Comparison of ENCODE assay signal across 10 cellular contexts in genomic region chr3:131543714-131544113, GRCh38. TPM values are rescaled to one million over a fixed set of nuclear protein-coding genes. Genes with fewer than 3 reads are reported as not detected.
DNase-seq lines count a peak whose midpoint lies in the region; ATAC-seq and TF ChIP-seq lines count a peak whose summit lies in the region.
"Had no signal": no experiment of that assay in that cellular context is flagged by ENCODE, and none has a peak within 500 bp of the region (broad histone marks: within the 10 kb centered on the region; RNA-seq: fewer than 3 reads in every experiment).

No MANE protein-coding gene starts in this region.

- H3K9ac ChIP-seq in IMR-90 (ENCODE audit: low read depth, low read length) = no peak overlapping the region
- H3K9ac ChIP-seq in mammary epithelial cell (ENCODE audit: insufficient read depth, low read length) = no peak overlapping the region
- H3K9ac ChIP-seq in liver (ENCODE audit: low read depth in 1 of 2, low read length in 2 of 2) = no peak overlapping the region
- H3K9ac ChIP-seq: BLaER1 treated with 17β-estradiol and CSF1 and Interleukin-3, amounts not matched to agents 10 nM and 100 nM had no signal

- DNase-seq in IMR-90 (peak; percentile 84), mammary epithelial cell (peak; percentile 49), NCI-H774 (lab: John Stamatoyannopoulos, UW) (no peak), NCI-H1694 (lab: John Stamatoyannopoulos, UW) (no peak), NCI-H1417 treated with DMSO at 0.1 percent for 48 hours (lab: John Stamatoyannopoulos, UW) (no peak)
- DNase-seq in activated CD8-positive, alpha-beta memory T cell treated with anti-CD3 and anti-CD28 coated beads, Interleukin-2, amount 50 U/mL, for 48 hours = no peak
- DNase-seq: NCI-H526 treated with DMSO at 0.1 percent for 48 hours had no signal

- CTCF ChIA-PET in IMR-90 (lab: Yijun Ruan, JAX) = interaction anchor here (0.5 to 0.8 kb wide), 2 partner anchors 11 to 1017 kb away, joined by 3 read pairs; no protein-coding TSS in a partner anchor
- CTCF ChIA-PET in mammary epithelial cell (lab: Charles Lee; ENCODE audit: low non-redundant PET) = no interaction called here

- H2BK20ac ChIP-seq in IMR-90 (ENCODE audit: low read depth, low read length) = no peak overlapping the region

- H2BK5ac ChIP-seq in IMR-90 (ENCODE audit: low read depth, low read length, poor library complexity, severe bottlenecking) = no peak overlapping the region

- no peaks in the 10 kb centered on the region for H4K20me1 ChIP-seq in IMR-90 (ENCODE audit: insufficient read depth, low read length)
- no peaks in the 10 kb centered on the region for H4K20me1 ChIP-seq in mammary epithelial cell (ENCODE audit: insufficient read depth, low read length)
- H4K20me1 ChIP-seq: BLaER1 treated with 17β-estradiol and CSF1 and Interleukin-3, amounts not matched to agents 10 nM and 100 nM had no signal

- H3K9me1 ChIP-seq in IMR-90 (ENCODE audit: insufficient read depth, low read length) = no peaks in the 10 kb centered on the region; the same call in 1 of the 2 replicates

- no peak for TF ChIP-seq CTCF in 22Rv1 (IDR thresholded peaks at IDR 0.05)
- no peak for TF ChIP-seq CTCF in IMR-90 (conservative IDR thresholded peaks at IDR 0.05; ENCODE audit: low read depth, low read length)
- TF ChIP-seq CTCF in mammary epithelial cell (conservative IDR thresholded peaks at IDR 0.05 in 1 of 2, IDR thresholded peaks at IDR 0.05 in 1 of 2; ENCODE audit: extremely low read depth in 1 of 2, insufficient read depth in 1 of 2, low read depth in 1 of 2, low read length in 2 of 2) = no peak
- no peak for TF ChIP-seq CTCF in liver (IDR thresholded peaks at IDR 0.05; ENCODE audit: low read depth, low read length, missing input control)

- H3K79me2 ChIP-seq in mammary epithelial cell (ENCODE audit: insufficient read depth, low read length) = no peaks in the 10 kb centered on the region

- no peak for TF ChIP-seq POLR2A in IMR-90 (IDR thresholded peaks at IDR 0.05; ENCODE audit: low read depth, low read length)

- H3K36me3 ChIP-seq in IMR-90 (ENCODE audit: control insufficient read depth, insufficient read depth, low read length) (no peaks in the 10 kb centered on the region), mammary epithelial cell (ENCODE audit: insufficient read depth, low read length) (no peaks in the 10 kb centered on the region), liver (ENCODE audit: control insufficient read depth in 4 of 4, insufficient read depth in 3 of 4, low read depth in 1 of 4, low read length in 3 of 4) (no peaks in the 10 kb centered on the region)
- H3K36me3 ChIP-seq: BLaER1 treated with 17β-estradiol and CSF1 and Interleukin-3, amounts not matched to agents 10 nM and 100 nM had no signal

- H3K4me2 ChIP-seq in IMR-90 (ENCODE audit: low read depth, low read length) (no peak overlapping the region; the same call in 1 of the 2 replicates), mammary epithelial cell (ENCODE audit: insufficient read depth, low read depth, low read length) (no peak overlapping the region)
- H3K4me2 ChIP-seq: BLaER1 treated with 17β-estradiol and CSF1 and Interleukin-3, amounts not matched to agents 10 nM and 100 nM had no signal

- no peak for TF ChIP-seq RAD21 in IMR-90 (IDR thresholded peaks at IDR 0.05; ENCODE audit: low read length)
- TF ChIP-seq RAD21 in liver (IDR thresholded peaks at IDR 0.05) = peak; percentile 25 to 39

- BruUV-seq in IMR-90 (replicated peaks; lab: Mats Ljungman, UMichigan) = no TSS peak
- BruUV-seq in mammary epithelial cell (replicated peaks; lab: Mats Ljungman, UMichigan) = no TSS peak

- in situ Hi-C loops in IMR-90 (cut with MboI; ENCODE audit: low sequenced_read_pairs) (no loop called here), mammary epithelial cell (cut with MboI; ENCODE audit: low sequenced_read_pairs in 2 of 2) (no loop called here)

- no peak overlapping the region for H3K23ac ChIP-seq in IMR-90 (ENCODE audit: low read depth, low read length)

- H3K9me3 ChIP-seq in IMR-90 (ENCODE audit: control insufficient read depth, insufficient read depth, low read length) (no peaks in the 10 kb centered on the region), mammary epithelial cell (replicated peaks; ENCODE audit: insufficient read depth, low read length) (no peaks in the 10 kb centered on the region), liver (ENCODE audit: control insufficient read depth in 4 of 4, low read length in 3 of 4) (peaks cover 0 to 4% (median 1%) of the 10 kb centered on the region in 4 donors)
- H3K9me3 ChIP-seq: BLaER1 treated with 17β-estradiol and CSF1 and Interleukin-3, amounts not matched to agents 10 nM and 100 nM had no signal

- no peak overlapping the region for H2AK9ac ChIP-seq in IMR-90 (replicated peaks; ENCODE audit: low read depth, low read length, poor library complexity)

- peaks cover 2% of the 10 kb centered on the region; the same call in 1 of the 2 replicates for H3K4me1 ChIP-seq in IMR-90 (ENCODE audit: control insufficient read depth, insufficient read depth, low read length)
- peaks cover 11% of the 10 kb centered on the region for H3K4me1 ChIP-seq in mammary epithelial cell (ENCODE audit: insufficient read depth, low read length)
- H3K4me1 ChIP-seq in liver (ENCODE audit: control insufficient read depth in 4 of 4, insufficient read depth in 4 of 4, low read length in 3 of 4) = peaks cover 0 to 2% (median 0%) of the 10 kb centered on the region in 4 donors
- H3K4me1 ChIP-seq: BLaER1 treated with 17β-estradiol and CSF1 and Interleukin-3, amounts not matched to agents 10 nM and 100 nM had no signal

- ATAC-seq in IMR-90 (ENCODE audit: low read depth) = peak; percentile 94

- no peak overlapping the region for H4K8ac ChIP-seq in IMR-90 (ENCODE audit: low read depth in 2 of 2, low read length in 2 of 2)

- no peak overlapping the region for H3K4ac ChIP-seq in IMR-90 (ENCODE audit: low read depth, low read length)

- no peak overlapping the region for H2BK120ac ChIP-seq in IMR-90 (ENCODE audit: low read depth, low read length)

- dilution Hi-C loops in IMR-90 (cut with HindIII; ENCODE audit: low sequenced_read_pairs, unreplicated experiment) = no loop called here
- dilution Hi-C loops in mammary epithelial cell (cut with HindIII; ENCODE audit: low sequenced_read_pairs) = no loop called here

- no peak overlapping the region for H4K5ac ChIP-seq in IMR-90 (ENCODE audit: low read depth, low read length)

- H2AFZ ChIP-seq in IMR-90 (replicated peaks; ENCODE audit: low read length, poor library complexity) (peak overlapping the region; percentile 60), mammary epithelial cell (ENCODE audit: low read depth, low read length) (peak overlapping the region; percentile 43)

- H3K27ac ChIP-seq in 22Rv1 = 0 out of 2 replicates have a peak overlapping the region, but pooled peaks have one; percentile 3
- no peak overlapping the region for H3K27ac ChIP-seq in IMR-90 (ENCODE audit: insufficient read depth, low read length)
- H3K27ac ChIP-seq in mammary epithelial cell (ENCODE audit: insufficient read depth, low read depth, low read length) = no peak overlapping the region
- H3K27ac ChIP-seq in liver (ENCODE audit: low read depth in 1 of 2, low read length in 2 of 2) = no peak overlapping the region
- H3K27ac ChIP-seq: BLaER1 treated with 17β-estradiol and CSF1 and Interleukin-3, amounts not matched to agents 10 nM and 100 nM had no signal

- H3K27me3 ChIP-seq in IMR-90 (ENCODE audit: control insufficient read depth, insufficient read depth, low read length) (no peaks in the 10 kb centered on the region), mammary epithelial cell (ENCODE audit: insufficient read depth, low read length) (no peaks in the 10 kb centered on the region), liver (ENCODE audit: control insufficient read depth in 4 of 4, insufficient read depth in 4 of 4, low read length in 3 of 4) (no peaks in the 10 kb centered on the region)
- H3K27me3 ChIP-seq: BLaER1 treated with 17β-estradiol and CSF1 and Interleukin-3, amounts not matched to agents 10 nM and 100 nM had no signal

- H3K56ac ChIP-seq in IMR-90 (ENCODE audit: extremely low read depth, insufficient read depth, low read length) = no peak overlapping the region

- H3K14ac ChIP-seq in IMR-90 (replicated peaks; ENCODE audit: low read depth, low read length) = no peak overlapping the region

- H3K79me1 ChIP-seq in IMR-90 (ENCODE audit: low read depth in 1 of 2, low read length in 2 of 2) = no peaks in the 10 kb centered on the region

- H2BK15ac ChIP-seq in IMR-90 (ENCODE audit: low read depth, low read length) = no peak overlapping the region

- H3K18ac ChIP-seq in IMR-90 (ENCODE audit: low read depth, low read length) = no peak overlapping the region

- intact Hi-C loops in IMR-90 (cut with micrococcal nuclease) (no loop called here), mammary epithelial cell (cut with micrococcal nuclease) (no loop called here)

- H3K4me3 ChIP-seq in IMR-90 (ENCODE audit: insufficient read depth, low read depth, low read length) = no peak overlapping the region
- no peak overlapping the region for H3K4me3 ChIP-seq in mammary epithelial cell (replicated peaks in 1 of 3; ENCODE audit: insufficient read depth in 1 of 3, low read depth in 2 of 3, low read length in 3 of 3)
- H3K4me3 ChIP-seq in liver (ENCODE audit: low read depth in 1 of 3, low read length in 3 of 3) = no peak overlapping the region
- H3K4me3 ChIP-seq: BLaER1 treated with 17β-estradiol and CSF1 and Interleukin-3, amounts not matched to agents 10 nM and 100 nM had no signal

- POLR2A ChIA-PET in IMR-90 (lab: Charles Lee; ENCODE audit: unreplicated experiment) = no interaction called here

- H4K91ac ChIP-seq in IMR-90 (ENCODE audit: insufficient read depth, low read depth, low read length) = no peak overlapping the region

- H2AK5ac ChIP-seq in IMR-90 (ENCODE audit: low read depth, low read length) = no peak overlapping the region

TF ChIP-seq in IMR-90, 13 proteins besides CTCF, POLR2A, EP300 and RAD21 (continues in another document):
- 0 out of 2 replicates have a peak, but pooled peaks have one; percentile 3 for TF ChIP-seq FOS (IDR thresholded peaks at IDR 0.05; ENCODE audit: low read depth, low read length)
- no peak for TF ChIP-seq CHD1 (IDR thresholded peaks at IDR 0.05; ENCODE audit: low read depth, low read length)
- no peak for TF ChIP-seq BHLHE40 (IDR thresholded peaks at IDR 0.05; ENCODE audit: low read depth, low read length)

TF ChIP-seq in liver, 16 proteins besides CTCF, POLR2A, EP300 and RAD21 (continues in another document):
- TF ChIP-seq JUND (IDR thresholded peaks at IDR 0.05) = peak; percentile 68 to 80
- TF ChIP-seq NR2F2 (IDR thresholded peaks at IDR 0.05) = peak; percentile 34
- TF ChIP-seq YY1 (IDR thresholded peaks at IDR 0.05) = peak; percentile 67
- TF ChIP-seq TAF1 (conservative IDR thresholded peaks at IDR 0.05) = no peak

RNA-seq across cellular contexts. Expression of gene MRPL3, which starts 40.9 kb away (rescaled TPM):
- total RNA-seq in IMR-90 (2012; rRNA removed) = 186 and 206 TPM in 2 replicates
- polyA plus RNA-seq in IMR-90 (2012; rRNA removed) = 99.5 and 107 TPM in 2 replicates
- 57.2 and 61.6 TPM in 2 replicates for polyA plus RNA-seq in IMR-90 (2012; cell fraction: cytosol; rRNA removed)
- polyA plus RNA-seq in IMR-90 (2012; cell fraction: nucleus; rRNA removed; ENCODE audit: low replicate concordance) = 20.9 and 51.0 TPM in 2 replicates
- total RNA-seq in mammary epithelial cell = 100 to 1,000 TPM in 1 of 2 donors, 10 to 100 TPM in 1; 78.9 to 103 TPM
- 113 TPM for polyA plus RNA-seq in mammary epithelial cell
- polyA minus RNA-seq in mammary epithelial cell = 98.1 TPM
- total RNA-seq in liver = 10 to 100 TPM; 44.5 to 52.9 TPM
- polyA plus RNA-seq in liver = 10 to 100 TPM; 35.7 to 50.6 TPM

Comparison
In these comparisons a context has a peak if more than half of its experiments do, and no peak if none do; other contexts are left out.
1. DNase-seq: peak in IMR-90 (single experiment) and mammary epithelial cell (single experiment); none in activated CD8-positive, alpha-beta memory T cell treated with anti-CD3 and anti-CD28 coated beads, Interleukin-2, amount 50 U/mL, for 48 hours (single experiment), NCI-H774 (single experiment), NCI-H1694 (single experiment) and NCI-H1417 treated with DMSO at 0.1 percent for 48 hours (single experiment).